In genomic region chr5:172683696-172684464, GRCh38 we compare ENCODE assay signal across 9 cellular contexts. TPM values are rescaled to one million over a fixed set of nuclear protein-coding genes. Genes with fewer than 3 reads are reported as not detected.
A peak's percentile ranks its signal among the peaks of the same experiment; 100 is the strongest.
DNase-seq lines count a peak whose midpoint lies in the region; ATAC-seq and TF ChIP-seq lines count a peak whose summit lies in the region.
"Had no signal": no experiment of that assay in that cellular context is flagged by ENCODE, and none has a peak within 500 bp of the region (broad histone marks: within the 10 kb centered on the region; RNA-seq: fewer than 3 reads in every experiment).

No MANE protein-coding gene starts in this region.

- no peaks in the 10 kb centered on the region for H3K4me1 ChIP-seq in effector memory CD4-positive, alpha-beta T cell (ENCODE audit: control insufficient read depth, insufficient read depth, low read length, poor library complexity, severe bottlenecking)
- H3K4me1 ChIP-seq in smooth muscle cell (ENCODE audit: low read depth) (no peaks in the 10 kb centered on the region), SK-N-SH (ENCODE audit: control insufficient read depth in 1 of 2, insufficient read depth in 2 of 2, low read depth in 1 of 2, low read length in 1 of 2) (peaks cover 0 to 13% of the 10 kb centered on the region in 2 experiments; a peak in 1 of 4 replicates)

- peaks cover 4% of the 10 kb centered on the region for H4K20me1 ChIP-seq in smooth muscle cell (ENCODE audit: low read depth)
- no peaks in the 10 kb centered on the region for H4K20me1 ChIP-seq in SK-N-SH (ENCODE audit: insufficient read depth)

- H3K27ac ChIP-seq in effector memory CD4-positive, alpha-beta T cell (ENCODE audit: insufficient read depth, low read length, poor library complexity, severe bottlenecking), result peak overlapping the region; percentile 35
- no peak overlapping the region for H3K27ac ChIP-seq in smooth muscle cell (ENCODE audit: low read depth)
- no peak overlapping the region for H3K27ac ChIP-seq in SK-N-SH (ENCODE audit: low read depth in 2 of 2, low read length in 1 of 2)

- H3K9me3 ChIP-seq in effector memory CD4-positive, alpha-beta T cell (ENCODE audit: control insufficient read depth, low read length), result no peaks in the 10 kb centered on the region
- H3K9me3 ChIP-seq in smooth muscle cell (replicated peaks; ENCODE audit: low read depth) (no peaks in the 10 kb centered on the region), SK-N-SH (no peaks in the 10 kb centered on the region)

- CTCF ChIA-PET in SK-N-SH (lab: Yijun Ruan, JAX), result interaction anchor here (0.8 to 5.6 kb wide), 5 partner anchors 9 to 41 kb away, joined by 3 to 44 read pairs (median 3); no protein-coding TSS in a partner anchor

- POLR2A ChIA-PET in SK-N-SH (lab: Yijun Ruan, JAX), result no interaction called here

- H3F3A ChIP-seq in smooth muscle cell (ENCODE audit: low read depth) (no peaks in the 10 kb centered on the region), SK-N-SH (replicated peaks; ENCODE audit: insufficient read depth) (no peaks in the 10 kb centered on the region)

- no peaks in the 10 kb centered on the region for H3K27me3 ChIP-seq in effector memory CD4-positive, alpha-beta T cell (replicated peaks; ENCODE audit: control insufficient read depth, insufficient read depth, low read length, poor library complexity, severe bottlenecking)
- H3K27me3 ChIP-seq in smooth muscle cell (ENCODE audit: low read depth) (peaks cover 7% of the 10 kb centered on the region), SK-N-SH (ENCODE audit: insufficient read depth) (no peaks in the 10 kb centered on the region)

- H2AFZ ChIP-seq in smooth muscle cell (ENCODE audit: low read depth) (no peak overlapping the region), SK-N-SH (ENCODE audit: low read depth) (no peak overlapping the region)

- 34% methylated on average over 106 of the region's 116 CpGs for WGBS in smooth muscle cell (ENCODE audit: low lambda C conversion rate)
- WGBS in SK-N-SH (ENCODE audit: low lambda C conversion rate), result 97% methylated on average over 72 of the region's 116 CpGs

- peak; percentile 49 for DNase-seq in CD1c-positive myeloid dendritic cell (ENCODE audit: extremely low spot score)
- peak; percentile 54 to 59 for DNase-seq in activated CD4-positive, alpha-beta T cell treated with anti-CD3 and anti-CD28 coated beads, Interleukin-2, amount 50 U/mL, for 4 hours
- DNase-seq in effector memory CD4-positive, alpha-beta T cell, result peak; percentile 33 to 66 (median 56)
- DNase-seq in smooth muscle cell (lab: John Stamatoyannopoulos, UW; ENCODE audit: unreplicated experiment), result no peak
- DNase-seq in NCI-H187 (lab: John Stamatoyannopoulos, UW), result no peak
- DNase-seq in SK-N-SH, result no peak
- no peak for DNase-seq in nucleus accumbens (lab: John Stamatoyannopoulos, UW)

- ATAC-seq in SK-N-SH treated with all-trans-retinoic acid at 6 μM for 48 hours, result no peak
- ATAC-seq: K562 had no signal

- no peak for TF ChIP-seq EP300 in SK-N-SH (IDR thresholded peaks at IDR 0.05; ENCODE audit: borderline replicate concordance in 1 of 2, low read depth in 1 of 2, low read length in 1 of 2)

- no peaks in the 10 kb centered on the region for H3K9me2 ChIP-seq in SK-N-SH

- TF ChIP-seq CTCF in smooth muscle cell (IDR thresholded peaks at IDR 0.05; ENCODE audit: borderline replicate concordance, insufficient read depth, poor library complexity, severe bottlenecking) (no peak), SK-N-SH (IDR thresholded peaks at IDR 0.05) (no peak)

- H3K4me3 ChIP-seq in effector memory CD4-positive, alpha-beta T cell (ENCODE audit: insufficient read depth, low read depth, low read length, poor library complexity, severe bottlenecking), result peak overlapping the region; percentile 25
- H3K4me3 ChIP-seq in smooth muscle cell (no peak overlapping the region), SK-N-SH (ENCODE audit: low read depth in 2 of 2, low read length in 1 of 2) (no peak overlapping the region)
- H3K4me3 ChIP-seq: K562 had no signal

- no peaks in the 10 kb centered on the region for H3K79me2 ChIP-seq in smooth muscle cell (ENCODE audit: low read depth)
- H3K79me2 ChIP-seq in SK-N-SH (ENCODE audit: insufficient read depth), result no peaks in the 10 kb centered on the region

- H3K9ac ChIP-seq in smooth muscle cell (ENCODE audit: low read depth) (no peak overlapping the region), SK-N-SH (no peak overlapping the region)

- H3K36me3 ChIP-seq in effector memory CD4-positive, alpha-beta T cell (ENCODE audit: control insufficient read depth, insufficient read depth, low read length), result no peaks in the 10 kb centered on the region
- H3K36me3 ChIP-seq in smooth muscle cell (ENCODE audit: low read depth) (no peaks in the 10 kb centered on the region), SK-N-SH (replicated peaks in 1 of 2; ENCODE audit: control insufficient read depth in 1 of 2, insufficient read depth in 2 of 2, low read length in 1 of 2) (no peaks in the 10 kb centered on the region)

- TF ChIP-seq RAD21 in SK-N-SH (IDR thresholded peaks at IDR 0.05; ENCODE audit: low read length), result no peak

- H3K4me2 ChIP-seq in smooth muscle cell, result peak overlapping the region; percentile 48
- no peak overlapping the region for H3K4me2 ChIP-seq in SK-N-SH

TF ChIP-seq in SK-N-SH, 30 proteins besides CTCF, POLR2A, EP300 and RAD21:
- TF ChIP-seq FOXJ3 (CRISPR knock-in tag; IDR thresholded peaks at IDR 0.05) (no peak), IRF3 (IDR thresholded peaks at IDR 0.05; ENCODE audit: low read depth, low read length) (no peak), TCF12 (IDR thresholded peaks at IDR 0.05) (no peak), NFIC (IDR thresholded peaks at IDR 0.05; ENCODE audit: borderline replicate concordance) (no peak)

TF ChIP-seq in SK-N-SH treated with all-trans-retinoic acid at 6 μM for 48 hours, 23 proteins besides CTCF, POLR2A, EP300 and RAD21 (continues in another document):
- no peak for TF ChIP-seq RARB (CRISPR knock-in tag; IDR thresholded peaks at IDR 0.05)
- no peak for TF ChIP-seq TOX (CRISPR knock-in tag; IDR thresholded peaks at IDR 0.05; ENCODE audit: borderline replicate concordance)
- no peak for TF ChIP-seq CSDC2 (CRISPR knock-in tag; IDR thresholded peaks at IDR 0.05)
- no peak for TF ChIP-seq ZNF8 (CRISPR knock-in tag; IDR thresholded peaks at IDR 0.05)
- no peak for TF ChIP-seq ZFP3 (CRISPR knock-in tag; IDR thresholded peaks at IDR 0.05)
- no peak for TF ChIP-seq GLIS3 (CRISPR knock-in tag; IDR thresholded peaks at IDR 0.05)
- TF ChIP-seq BACH2 (CRISPR knock-in tag; IDR thresholded peaks at IDR 0.05; ENCODE audit: borderline replicate concordance), result no peak
- no peak for TF ChIP-seq TSHZ2 (CRISPR knock-in tag; IDR thresholded peaks at IDR 0.05)
- TF ChIP-seq TCF4 (CRISPR knock-in tag; IDR thresholded peaks at IDR 0.05; ENCODE audit: borderline replicate concordance), result no peak
- TF ChIP-seq PPARA (CRISPR knock-in tag; IDR thresholded peaks at IDR 0.05; ENCODE audit: borderline replicate concordance), result no peak
- TF ChIP-seq POU6F1 (CRISPR knock-in tag; IDR thresholded peaks at IDR 0.05; ENCODE audit: borderline replicate concordance, low read depth), result no peak

RNA-seq across cellular contexts. Expression of gene NEURL1B, which starts 42.8 kb away (rescaled TPM):
- 10.0 and 17.7 TPM in 2 replicates for total RNA-seq in smooth muscle cell
- polyA plus RNA-seq in smooth muscle cell (3.1 and 3.7 TPM in 2 replicates), SK-N-SH (2012; rRNA removed) (2.2 and 2.8 TPM in 2 replicates)
- 1.8 and 2.8 TPM in 2 replicates for polyA plus RNA-seq in SK-N-SH (2012; cell fraction: cytosol; rRNA removed)
- 6.2 and 7.7 TPM in 2 replicates for polyA plus RNA-seq in SK-N-SH (2012; cell fraction: nucleus; rRNA removed)
- polyA plus RNA-seq: K562 had no signal

Comparison
In these comparisons a context has a peak if more than half of its experiments do, and no peak if none do; other contexts are left out.
1. DNase-seq: peak in CD1c-positive myeloid dendritic cell (single experiment), activated CD4-positive, alpha-beta T cell treated with anti-CD3 and anti-CD28 coated beads, Interleukin-2, amount 50 U/mL, for 4 hours (2 of 2) and effector memory CD4-positive, alpha-beta T cell (3 of 3); none in smooth muscle cell (single experiment), NCI-H187 (0 of 2), SK-N-SH (single experiment) and nucleus accumbens (0 of 56).